19 cellular contexts compared by ENCODE assay signal in the genomic region with DNA sequence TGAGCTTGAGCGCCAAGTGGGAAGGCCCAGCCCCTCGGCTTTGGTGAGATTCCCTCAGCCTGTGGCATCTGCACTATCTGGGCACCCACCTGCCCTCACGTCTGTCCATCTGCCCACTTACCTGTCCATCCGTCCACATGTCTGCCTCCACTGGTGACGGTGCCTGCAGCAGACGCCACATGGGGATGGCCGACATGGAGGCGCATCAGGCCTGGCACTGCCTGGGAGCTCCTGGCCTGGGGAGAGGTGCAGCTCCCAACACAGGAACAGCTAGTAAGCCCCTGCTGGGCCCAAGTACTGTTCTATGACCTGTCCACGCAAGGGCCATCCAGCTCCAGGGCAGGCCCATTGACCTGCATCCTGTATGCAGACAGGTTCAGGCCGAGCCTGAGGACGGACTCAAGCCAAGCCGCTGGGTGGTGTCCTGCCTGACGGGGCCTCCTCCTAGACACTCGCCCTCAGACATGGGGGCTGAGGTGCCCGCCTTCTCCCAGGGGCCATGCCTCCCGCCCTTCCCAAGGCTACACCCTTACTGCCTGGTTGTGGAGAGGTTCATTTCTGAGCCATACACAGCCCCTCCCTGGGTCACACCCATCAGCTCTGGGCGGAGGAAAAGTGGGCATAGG.
DNase-seq lines count a peak whose midpoint lies in the region; ATAC-seq and TF ChIP-seq lines count a peak whose summit lies in the region.
"Had no signal": no experiment of that assay in that cellular context is flagged by ENCODE, and none has a peak within 500 bp of the region (broad histone marks: within the 10 kb centered on the region; RNA-seq: fewer than 3 reads in every experiment).

No MANE protein-coding gene starts in this region.

- WGBS in sigmoid colon, 2 donors, result 78 to 87% methylated on average over 17 of the region's 17 CpGs

- H3K27ac ChIP-seq in BLaER1, result peak overlapping the region; percentile 64
- no peak overlapping the region for H3K27ac ChIP-seq in dorsolateral prefrontal cortex
- H3K27ac ChIP-seq in sigmoid colon, result no peak overlapping the region

- no peaks in the 10 kb centered on the region for H3K9me3 Mint-ChIP-seq in effector memory CD8-positive, alpha-beta T cell
- H3K9me3 Mint-ChIP-seq: activated B cell treated with CpG ODN at 0.5 μM for 24 hours; activated naive CD4-positive, alpha-beta T cell treated with anti-CD3 and anti-CD28 coated beads for 36 hours; GM23338; nephron progenitor cell; T-helper 1 cell treated with Interleukin-12 subunit alpha and Interleukin-12 subunit beta and Interleukin-4 antibody, amounts not matched to agents 30 μg/mL and 1 μg/mL, for 36 hours had no signal

- ATAC-seq in effector memory CD8-positive, alpha-beta T cell (replicated peaks), result no peak
- no peak for ATAC-seq in HG03135 (IDR thresholded peaks at IDR 0.05; ENCODE audit: unreplicated experiment)
- no peak for ATAC-seq in HG03520 (IDR thresholded peaks at IDR 0.05; ENCODE audit: unreplicated experiment)
- ATAC-seq: esophagus mucosa, GM23338 had no signal

- peaks cover 96% of the 10 kb centered on the region for H3K4me1 ChIP-seq in BLaER1
- no peaks in the 10 kb centered on the region for H3K4me1 ChIP-seq in sigmoid colon

- H3K4me2 ChIP-seq in BLaER1, result peak overlapping the region; percentile 97
- H3K4me2 ChIP-seq: GM23338 had no signal

- H3K4me3 Mint-ChIP-seq in effector memory CD8-positive, alpha-beta T cell, result peak overlapping the region in 1 of 2 donors; percentile 42
- H3K4me3 Mint-ChIP-seq: activated naive CD4-positive, alpha-beta T cell treated with anti-CD3 and anti-CD28 coated beads for 36 hours; GM23338; nephron progenitor cell; T-helper 1 cell treated with Interleukin-12 subunit alpha and Interleukin-12 subunit beta and Interleukin-4 antibody, amounts not matched to agents 30 μg/mL and 1 μg/mL, for 36 hours had no signal

- peak; percentile 31 for DNase-seq in GM13976 (ENCODE audit: low spot score)
- peak in 6 of 10 donors; percentile 5 to 44 (median 29) for DNase-seq in dorsolateral prefrontal cortex
- peak; percentile 54 for DNase-seq in sigmoid colon
- DNase-seq in effector memory CD8-positive, alpha-beta T cell, result no peak
- DNase-seq: activated B cell treated with CpG ODN at 0.5 μM for 24 hours; activated naive CD4-positive, alpha-beta T cell treated with anti-CD3 and anti-CD28 coated beads for 36 hours; dermis blood vessel endothelial cell; GDM1; KBM-7; NCI-H1048; NCI-H2081 treated with DMSO at 0.1 percent for 48 hours; nephron progenitor cell; SHP77 treated with DMSO at 0.1 percent for 48 hours had no signal

- H3K27me3 Mint-ChIP-seq in effector memory CD8-positive, alpha-beta T cell, result peaks cover 0 to 7% of the 10 kb centered on the region in 2 donors
- H3K27me3 Mint-ChIP-seq: activated B cell treated with CpG ODN at 0.5 μM for 24 hours had no signal

- H3K27me3 ChIP-seq in BLaER1 (peaks cover 6% of the 10 kb centered on the region; the same call in 1 of the 2 replicates), dorsolateral prefrontal cortex (peaks cover 0 to 51% (median 14%) of the 10 kb centered on the region in 45 donors), sigmoid colon (peaks cover 0 to 28% (median 0%) of the 10 kb centered on the region in 3 donors)

- peak overlapping the region; percentile 42; the same call in 1 of the 2 replicates for H3K9ac ChIP-seq in BLaER1

- intact Hi-C loops in dorsolateral prefrontal cortex (cut with DNase I), result no loop called here
- intact Hi-C loops in sigmoid colon (cut with DNase I), result no loop called here

- in situ Hi-C loops in GM13976 (cut with MboI; ENCODE audit: low sequenced_read_pairs, unreplicated experiment), result no loop called here

- no peak for TF ChIP-seq POLR2A in sigmoid colon (IDR thresholded peaks at IDR 0.05)

- TF ChIP-seq CTCF in GM13976 (IDR thresholded peaks at IDR 0.05; ENCODE audit: borderline replicate concordance, control extremely low read depth, extremely low read depth, insufficient read depth, missing control alignments) (no peak), dorsolateral prefrontal cortex (IDR thresholded peaks at IDR 0.05 in 54 of 56, conservative IDR thresholded peaks at IDR 0.05 in 2 of 56; ENCODE audit: low read depth in 1 of 56, partially characterized antibody in 56 of 56) (no peak), sigmoid colon (IDR thresholded peaks at IDR 0.05) (no peak)

- no peak for TF ChIP-seq EP300 in sigmoid colon (IDR thresholded peaks at IDR 0.05)

- H3K36me3 ChIP-seq in BLaER1, result no peaks in the 10 kb centered on the region
- H3K36me3 ChIP-seq in sigmoid colon, result no peaks in the 10 kb centered on the region

- peaks cover 20 to 39% of the 10 kb centered on the region in 2 donors for H3K4me1 Mint-ChIP-seq in effector memory CD8-positive, alpha-beta T cell (ENCODE audit: low read depth in 2 of 2)

- H3K27ac Mint-ChIP-seq in effector memory CD8-positive, alpha-beta T cell, result no peak overlapping the region
- H3K27ac Mint-ChIP-seq: activated B cell treated with CpG ODN at 0.5 μM for 24 hours; activated naive CD4-positive, alpha-beta T cell treated with anti-CD3 and anti-CD28 coated beads for 36 hours; GM23338; nephron progenitor cell; T-helper 1 cell treated with Interleukin-12 subunit alpha and Interleukin-12 subunit beta and Interleukin-4 antibody, amounts not matched to agents 30 μg/mL and 1 μg/mL, for 36 hours had no signal

- H3K9me3 ChIP-seq in BLaER1 (no peaks in the 10 kb centered on the region), sigmoid colon (no peaks in the 10 kb centered on the region)

- peaks cover 4% of the 10 kb centered on the region for H3K36me3 Mint-ChIP-seq in effector memory CD8-positive, alpha-beta T cell (ENCODE audit: insufficient read depth)

- no peaks in the 10 kb centered on the region for H4K20me1 ChIP-seq in BLaER1

- H3K4me3 ChIP-seq in BLaER1 (0 out of 2 replicates have a peak overlapping the region, but pooled peaks have one; percentile 43), dorsolateral prefrontal cortex (no peak overlapping the region), sigmoid colon (no peak overlapping the region)
- H3K4me3 ChIP-seq: GM23338 had no signal

Comparison
In these comparisons a context has a peak if more than half of its experiments do, and no peak if none do; other contexts are left out.
1. DNase-seq: peak in GM13976 (single experiment), dorsolateral prefrontal cortex (6 of 10) and sigmoid colon (single experiment); none in effector memory CD8-positive, alpha-beta T cell (0 of 3).